ENCODE assay signal across 21 cellular contexts in genomic region chr17:68646626-68647526, GRCh38. TPM values are rescaled to one million over a fixed set of nuclear protein-coding genes. Genes with fewer than 3 reads are reported as not detected.
DNase-seq lines count a peak whose midpoint lies in the region; ATAC-seq and TF ChIP-seq lines count a peak whose summit lies in the region.
"Had no signal": no experiment of that assay in that cellular context is flagged by ENCODE, and none has a peak within 500 bp of the region (broad histone marks: within the 10 kb centered on the region; RNA-seq: fewer than 3 reads in every experiment).

No MANE protein-coding gene starts in this region.

- CTCF ChIA-PET in PC-3 (lab: Charles Lee): interaction anchor here (0.5 kb wide), 1 partner anchor 12 kb away, joined by 3 read pairs; no protein-coding TSS in a partner anchor

- peak; percentile 8 for DNase-seq in A172 (ENCODE audit: low spot score)
- DNase-seq in LNCaP clone FGC (ENCODE audit: low read depth): peak; percentile 93
- DNase-seq in PC-3: peak; percentile 88
- peak; percentile 34 for DNase-seq in iris pigment epithelial cell (ENCODE audit: low read depth)
- no peak for DNase-seq in left ventricle myocardium superior
- no peak for DNase-seq in inferior parietal cortex (ENCODE audit: extremely low spot score)
- DNase-seq in EL: no peak
- DNase-seq: activated CD4-positive, alpha-beta T cell treated with anti-CD3 and anti-CD28 coated beads, Interleukin-2, amount 50 U/mL, for 48 hours; activated effector memory CD4-positive, alpha-beta T cell treated with Interleukin-2 at 50 U/mL for 16 hours; activated naive CD8-positive, alpha-beta T cell treated with anti-CD3 and anti-CD28 coated beads, Interleukin-2, amount 50 U/mL, for 24 hours; CD4-positive, CD25-positive, alpha-beta regulatory T cell; cortex of kidney; foreskin melanocyte; H9; mesendoderm; naive B cell; ovary; right lobe of liver; T-helper 2 cell had no signal

- peaks cover 23% of the 10 kb centered on the region for H3K4me1 ChIP-seq in PC-3 (ENCODE audit: insufficient read depth, low read length)

- H4K20me1 ChIP-seq in PC-3 (ENCODE audit: low read length): no peaks in the 10 kb centered on the region

- peak overlapping the region; percentile 67 for H3K27ac ChIP-seq in PC-3 (ENCODE audit: low read length)
- H3K27ac ChIP-seq: ovary, right lobe of liver, VCaP had no signal

- no peaks in the 10 kb centered on the region for H3F3A ChIP-seq in PC-3 (ENCODE audit: low read length, unreplicated experiment)

- TF ChIP-seq CTCF in LNCaP clone FGC (IDR thresholded peaks at IDR 0.05; ENCODE audit: control insufficient read depth, extremely low read depth, insufficient read depth) (no peak), PC-3 (conservative IDR thresholded peaks at IDR 0.05; ENCODE audit: low read depth, low read length) (no peak)

- no peak overlapping the region; the same call in 1 of the 2 replicates for H3K4me3 ChIP-seq in LNCaP clone FGC (ENCODE audit: low read depth, low read length)
- H3K4me3 ChIP-seq in PC-3 (ENCODE audit: low read length): no peak overlapping the region
- H3K4me3 ChIP-seq: ovary, right lobe of liver had no signal

- intact Hi-C loops in PC-3 (cut with micrococcal nuclease) (loop anchor here (1.0 to 10.0 kb wide), 5 partner anchors 33 to 598 kb away; no protein-coding TSS in a partner anchor), left ventricle myocardium superior (cut with micrococcal nuclease) (no loop called here)

- peak overlapping the region; percentile 15 for H3K9ac ChIP-seq in PC-3 (ENCODE audit: low read length)

- H3K27me3 ChIP-seq in PC-3 (ENCODE audit: low read length): 0 out of 2 replicates have a peak, but pooled peaks cover 3% of the 10 kb centered on the region
- H3K27me3 ChIP-seq: right lobe of liver had no signal

- ATAC-seq in PC-3 (peak; percentile 81), left ventricle myocardium superior (no peak), HG03025 (IDR thresholded peaks at IDR 0.05; ENCODE audit: low FRiP score, unreplicated experiment) (no peak)
- ATAC-seq: activated naive CD8-positive, alpha-beta T cell treated with anti-CD3 and anti-CD28 coated beads, Interleukin-2, amount 50 U/mL, for 24 hours had no signal

- no peaks in the 10 kb centered on the region for H3K79me2 ChIP-seq in PC-3 (ENCODE audit: low read length)

- POLR2A ChIA-PET in PC-3 (lab: Charles Lee; ENCODE audit: unreplicated experiment): no interaction called here

- no TSS peak for BruUV-seq in PC-3 (replicated peaks; lab: Mats Ljungman, UMichigan)

- H3K9me3 ChIP-seq in PC-3 (ENCODE audit: low read length): no peaks in the 10 kb centered on the region
- H3K9me3 ChIP-seq: ovary, right lobe of liver had no signal

- H2AFZ ChIP-seq in PC-3 (ENCODE audit: low read length): 0 out of 2 replicates have a peak overlapping the region, but pooled peaks have one; percentile 35

- no peaks in the 10 kb centered on the region for H3K9me2 ChIP-seq in PC-3 (replicated peaks; ENCODE audit: low read length)

- no peaks in the 10 kb centered on the region for H3K36me3 ChIP-seq in PC-3 (ENCODE audit: low read depth, low read length)
- H3K36me3 ChIP-seq: ovary, right lobe of liver had no signal

- H3K4me2 ChIP-seq in PC-3 (ENCODE audit: low read length): peak overlapping the region; percentile 7

RNA-seq across cellular contexts. Expression of gene FAM20A, which starts 45.7 kb away (rescaled TPM):
- total RNA-seq in A172 (2014; rRNA removed; shearing (Covaris generic)): not detected in 2 replicates
- 0.11 and 0.17 TPM in 2 replicates for total RNA-seq in PC-3 (2014; rRNA removed)
- 7.6 TPM for total RNA-seq in left ventricle myocardium superior
- total RNA-seq: CD4-positive, CD25-positive, alpha-beta regulatory T cell had no signal

Comparison
In these comparisons a context has a peak if more than half of its experiments do, and no peak if none do; other contexts are left out.
1. DNase-seq: peak in A172 (single experiment), LNCaP clone FGC (single experiment), PC-3 (single experiment) and iris pigment epithelial cell (single experiment); none in left ventricle myocardium superior (single experiment), inferior parietal cortex (single experiment) and EL (single experiment).